8 cellular contexts compared by ENCODE assay signal in the genomic region with DNA sequence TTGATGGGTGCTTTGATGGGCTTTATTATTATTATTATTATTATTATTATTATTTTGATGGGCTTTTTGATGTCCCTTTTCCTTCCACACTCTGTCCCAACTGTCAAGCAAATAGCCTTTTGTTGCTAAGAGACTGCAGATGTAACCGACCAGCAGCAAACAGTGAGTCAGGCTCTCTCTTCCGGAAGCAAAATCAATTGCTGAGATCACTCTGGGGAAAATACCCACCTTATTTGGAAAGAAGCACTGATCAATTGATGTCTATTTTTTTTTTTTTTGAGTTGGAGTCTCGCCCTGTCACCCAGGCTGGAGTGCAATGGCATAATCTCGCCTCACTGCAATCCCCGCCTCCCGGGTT. TPM values are rescaled to one million over a fixed set of nuclear protein-coding genes. Genes with fewer than 3 reads are reported as not detected.
DNase-seq lines count a peak whose midpoint lies in the region; ATAC-seq lines count a peak whose summit lies in the region.

No MANE protein-coding gene starts in this region.

- intact Hi-C loops in activated naive CD4-positive, alpha-beta T cell treated with anti-CD3 and anti-CD28 coated beads for 36 hours (cut with micrococcal nuclease), result loop anchor here (5.0 to 10.0 kb wide), 3 partner anchors 335 to 1843 kb away; partner anchors contain the start of genes CALR, FARSA and ILF3

- H3K27me3 Mint-ChIP-seq in activated naive CD4-positive, alpha-beta T cell treated with anti-CD3 and anti-CD28 coated beads for 36 hours (ENCODE audit: low read depth), result no peaks in the 10 kb centered on the region
- no peaks in the 10 kb centered on the region for H3K27me3 Mint-ChIP-seq in T-helper 2 cell treated with Interferon-gamma antibody and Interleukin-4, amounts not matched to agents 5 μg/mL and 100 μg/mL, for 36 hours (ENCODE audit: low read depth)
- H3K27me3 Mint-ChIP-seq in natural killer cell treated with Interleukin-12 subunit alpha and Interleukin-12 subunit beta and Interleukin-15 and Interleukin-18, amount 100 ng/mL, for 72 hours, result no peaks in the 10 kb centered on the region

- no peak for ATAC-seq in natural killer cell treated with Interleukin-12 subunit alpha and Interleukin-12 subunit beta and Interleukin-15 and Interleukin-18, amount 100 ng/mL, for 72 hours
- ATAC-seq in HG02973 (IDR thresholded peaks at IDR 0.05; ENCODE audit: unreplicated experiment), result no peak

- CTCF ChIA-PET in activated naive CD4-positive, alpha-beta T cell treated with anti-CD3 and anti-CD28 coated beads for 36 hours (lab: Charles Lee), result no interaction called here

- H3K4me3 Mint-ChIP-seq in activated naive CD4-positive, alpha-beta T cell treated with anti-CD3 and anti-CD28 coated beads for 36 hours, result peak overlapping the region; percentile 94
- H3K4me3 Mint-ChIP-seq in T-helper 2 cell treated with Interferon-gamma antibody and Interleukin-4, amounts not matched to agents 5 μg/mL and 100 μg/mL, for 36 hours, result peak overlapping the region; percentile 98
- peak overlapping the region; percentile 91 for H3K4me3 Mint-ChIP-seq in natural killer cell treated with Interleukin-12 subunit alpha and Interleukin-12 subunit beta and Interleukin-15 and Interleukin-18, amount 100 ng/mL, for 72 hours

- DNase-seq in activated naive CD4-positive, alpha-beta T cell treated with anti-CD3 and anti-CD28 coated beads for 36 hours, result peak; percentile 59
- no peak for DNase-seq in activated naive CD4-positive, alpha-beta T cell treated with anti-CD3 and anti-CD28 coated beads, Interleukin-2, amount 50 U/mL, for 16 hours
- DNase-seq in T-helper 2 cell treated with Interferon-gamma antibody and Interleukin-4, amounts not matched to agents 5 μg/mL and 100 μg/mL, for 36 hours (ENCODE audit: low spot score), result peak; percentile 62
- DNase-seq in effector CD4-positive, alpha-beta T cell, result peak; percentile 55
- DNase-seq in natural killer cell treated with Interleukin-12 subunit alpha and Interleukin-12 subunit beta and Interleukin-15 and Interleukin-18, amount 100 ng/mL, for 72 hours (ENCODE audit: low spot score), result no peak
- DNase-seq in RPMI8226 (no peak), SKM-1 (lab: John Stamatoyannopoulos, UW; ENCODE audit: unreplicated experiment) (no peak)

- H3K9me3 Mint-ChIP-seq in activated naive CD4-positive, alpha-beta T cell treated with anti-CD3 and anti-CD28 coated beads for 36 hours, result peaks cover 1% of the 10 kb centered on the region
- H3K9me3 Mint-ChIP-seq in T-helper 2 cell treated with Interferon-gamma antibody and Interleukin-4, amounts not matched to agents 5 μg/mL and 100 μg/mL, for 36 hours, result no peaks in the 10 kb centered on the region
- H3K9me3 Mint-ChIP-seq in natural killer cell treated with Interleukin-12 subunit alpha and Interleukin-12 subunit beta and Interleukin-15 and Interleukin-18, amount 100 ng/mL, for 72 hours, result peaks cover 3% of the 10 kb centered on the region

- H3K27ac Mint-ChIP-seq in activated naive CD4-positive, alpha-beta T cell treated with anti-CD3 and anti-CD28 coated beads for 36 hours, result peak overlapping the region; percentile 94
- H3K27ac Mint-ChIP-seq in T-helper 2 cell treated with Interferon-gamma antibody and Interleukin-4, amounts not matched to agents 5 μg/mL and 100 μg/mL, for 36 hours, result peak overlapping the region; percentile 99
- peak overlapping the region; percentile 96 to 98 for H3K27ac Mint-ChIP-seq in natural killer cell treated with Interleukin-12 subunit alpha and Interleukin-12 subunit beta and Interleukin-15 and Interleukin-18, amount 100 ng/mL, for 72 hours

- peaks cover 62% of the 10 kb centered on the region for H3K4me1 Mint-ChIP-seq in activated naive CD4-positive, alpha-beta T cell treated with anti-CD3 and anti-CD28 coated beads for 36 hours (ENCODE audit: low read depth)
- H3K4me1 Mint-ChIP-seq in T-helper 2 cell treated with Interferon-gamma antibody and Interleukin-4, amounts not matched to agents 5 μg/mL and 100 μg/mL, for 36 hours (ENCODE audit: low read depth), result peaks cover 48% of the 10 kb centered on the region
- peaks cover 49 to 51% of the 10 kb centered on the region in 2 donors for H3K4me1 Mint-ChIP-seq in natural killer cell treated with Interleukin-12 subunit alpha and Interleukin-12 subunit beta and Interleukin-15 and Interleukin-18, amount 100 ng/mL, for 72 hours (ENCODE audit: low read depth in 2 of 2)

- H3K36me3 Mint-ChIP-seq in activated naive CD4-positive, alpha-beta T cell treated with anti-CD3 and anti-CD28 coated beads for 36 hours (ENCODE audit: low read depth), result peaks cover 49% of the 10 kb centered on the region
- H3K36me3 Mint-ChIP-seq in T-helper 2 cell treated with Interferon-gamma antibody and Interleukin-4, amounts not matched to agents 5 μg/mL and 100 μg/mL, for 36 hours (ENCODE audit: low read depth), result peaks cover 56% of the 10 kb centered on the region
- peaks cover 13% of the 10 kb centered on the region for H3K36me3 Mint-ChIP-seq in natural killer cell treated with Interleukin-12 subunit alpha and Interleukin-12 subunit beta and Interleukin-15 and Interleukin-18, amount 100 ng/mL, for 72 hours

RNA-seq across cellular contexts. Expression of gene LDLR, which starts 2.9 kb away (rescaled TPM):
- 10 to 100 TPM; 64.2 to 64.9 TPM for total RNA-seq in activated naive CD4-positive, alpha-beta T cell treated with anti-CD3 and anti-CD28 coated beads for 36 hours
- total RNA-seq in natural killer cell treated with Interleukin-12 subunit alpha and Interleukin-12 subunit beta and Interleukin-15 and Interleukin-18, amount 100 ng/mL, for 72 hours, result 100 to 1,000 TPM; 179 to 194 TPM

Comparison
In these comparisons a context has a peak if more than half of its experiments do, and no peak if none do; other contexts are left out.
1. DNase-seq: peak in activated naive CD4-positive, alpha-beta T cell treated with anti-CD3 and anti-CD28 coated beads for 36 hours (single experiment), T-helper 2 cell treated with Interferon-gamma antibody and Interleukin-4, amounts not matched to agents 5 μg/mL and 100 μg/mL, for 36 hours (single experiment) and effector CD4-positive, alpha-beta T cell (single experiment); none in activated naive CD4-positive, alpha-beta T cell treated with anti-CD3 and anti-CD28 coated beads, Interleukin-2, amount 50 U/mL, for 16 hours (single experiment), natural killer cell treated with Interleukin-12 subunit alpha and Interleukin-12 subunit beta and Interleukin-15 and Interleukin-18, amount 100 ng/mL, for 72 hours (single experiment), RPMI8226 (single experiment) and SKM-1 (single experiment).
2. Peak in every context shown above with its lines, with median percentiles within 50 percentile points of each other: H3K27ac Mint-ChIP-seq and H3K4me3 Mint-ChIP-seq.